In the genomic region with DNA sequence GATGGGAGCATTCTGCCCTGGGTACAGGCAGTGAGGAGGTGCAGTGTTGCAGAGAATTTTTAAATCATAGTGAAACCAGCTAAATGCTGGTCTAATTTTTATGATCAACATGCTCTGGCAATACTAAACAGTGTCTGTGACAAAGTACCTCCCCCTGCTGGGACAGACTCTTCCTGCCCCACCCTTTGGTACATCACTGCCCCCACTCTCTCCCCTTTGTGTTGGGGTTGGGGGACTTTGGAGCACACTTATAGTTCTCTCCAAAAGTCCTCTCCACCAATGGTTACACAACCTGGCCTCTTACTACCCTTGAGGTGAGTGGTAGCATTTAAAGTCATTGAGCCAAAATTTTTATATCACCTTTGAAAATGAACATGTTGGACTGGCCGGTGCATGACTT, we compare ENCODE assay signal across 33 cellular contexts. TPM values are rescaled to one million over a fixed set of nuclear protein-coding genes. Genes with fewer than 3 reads are reported as not detected.
"Had no signal": no experiment of that assay in that cellular context is flagged by ENCODE, and none has a peak within 500 bp of the region (broad histone marks: within the 10 kb centered on the region; RNA-seq: fewer than 3 reads in every experiment).

No MANE protein-coding gene starts in this region.

- H3K36me3 ChIP-seq: MG63 had no signal

- H3K9ac ChIP-seq: KMS-11 had no signal

- DNase-seq: Karpas-422, Kasumi-1, MG63, MM.1S, MV-4-11, NCI-H1048, NCI-H1092, NCI-H1092 treated with DMSO at 0.1 percent for 48 hours, NCI-H1417 treated with DMSO at 0.1 percent for 48 hours, NCI-H1436, NCI-H1436 treated with DMSO at 0.1 percent for 48 hours, NCI-H1694, NCI-H1694 treated with DMSO at 0.1 percent for 48 hours, NCI-H187, NCI-H187 treated with DMSO at 0.1 percent for 48 hours, NCI-H1930, NCI-H2029, NCI-H2029 treated with DMSO at 0.1 percent for 48 hours, NCI-H2081, NCI-H2081 treated with DMSO at 0.1 percent for 48 hours, NCI-H2107, NCI-H2171, NCI-H2227 treated with DMSO at 0.1 percent for 48 hours, NCI-H226, NCI-H345, NCI-H446, NCI-H446 treated with DMSO at 0.1 percent for 48 hours, NCI-H510A had no signal

- H3K4me2 ChIP-seq: KMS-11 had no signal

- H3K4me3 ChIP-seq: MG63 had no signal

- H3K27ac ChIP-seq: KMS-11 had no signal

RNA-seq across cellular contexts. Expression of gene GUCA2B, which starts 48.2 kb away (rescaled TPM):
- total RNA-seq: LHCN-M2, M059J, MCF 10A, NCI-H460 had no signal

RNA-seq across cellular contexts. Expression of gene GUCA2A, which starts 59.5 kb away (rescaled TPM):
- total RNA-seq: LHCN-M2, M059J, MCF 10A, NCI-H460 had no signal
